In the genomic region with DNA sequence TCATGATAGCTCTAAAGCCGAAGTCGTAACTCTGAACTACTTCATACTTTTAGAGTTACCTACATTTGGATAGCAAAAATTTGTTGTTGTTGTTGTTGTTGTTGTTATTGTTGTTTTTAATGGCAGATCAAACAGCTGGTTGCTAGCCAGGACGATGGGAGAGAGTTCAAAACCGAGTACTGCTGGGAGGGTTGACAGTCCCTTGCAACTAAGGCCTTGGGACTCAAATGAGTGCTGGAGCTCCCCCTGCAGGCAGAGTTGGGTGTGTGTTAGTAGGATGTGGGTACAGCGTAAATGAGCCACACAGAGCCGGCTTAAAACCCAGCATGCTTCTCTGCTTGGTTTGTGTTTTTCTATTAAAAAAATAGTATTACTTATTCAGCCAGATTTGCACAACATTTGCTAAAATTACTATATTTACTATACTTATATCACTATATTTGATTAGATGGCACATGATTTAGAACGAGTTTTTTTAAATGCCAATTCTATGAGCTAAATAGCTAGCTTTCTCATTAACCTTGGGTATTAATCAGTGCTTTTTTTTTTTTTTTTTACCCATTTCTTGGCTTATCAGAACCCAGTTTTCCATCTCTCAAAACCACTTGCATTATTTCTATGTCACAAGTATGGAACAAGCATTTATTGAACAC, we compare ENCODE assay signal across 8 cellular contexts.
DNase-seq lines count a peak whose midpoint lies in the region; ATAC-seq and TF ChIP-seq lines count a peak whose summit lies in the region.

No MANE protein-coding gene starts in this region.

- no peak for TF ChIP-seq POLR2A in adrenal gland (IDR thresholded peaks at IDR 0.05)

- no peaks in the 10 kb centered on the region for H3K36me3 ChIP-seq in adrenal gland (replicated peaks in 1 of 2)

- intact Hi-C loops in adrenal gland (cut with DNase I), result loop anchor here (5.0 to 10.0 kb wide), 3 partner anchors 298 to 448 kb away; no protein-coding TSS in a partner anchor
- intact Hi-C loops in left cardiac atrium (cut with DNase I), result loop anchor here in 1 of 2 donors (1.0 to 5.0 kb wide), 2 partner anchors 305 to 446 kb away; no protein-coding TSS in a partner anchor

- peak; percentile 90 for TF ChIP-seq CTCF in GM12875 (IDR thresholded peaks at IDR 0.05; ENCODE audit: borderline replicate concordance, insufficient read depth, low read depth, low read length)
- peak; percentile 76 to 91 (median 88) for TF ChIP-seq CTCF in adrenal gland (IDR thresholded peaks at IDR 0.05)

- H3K4me3 ChIP-seq in GM12875 (ENCODE audit: low read depth, low read length), result no peak overlapping the region
- no peak overlapping the region for H3K4me3 ChIP-seq in adrenal gland

- no peaks in the 10 kb centered on the region for H3K4me1 ChIP-seq in adrenal gland (replicated peaks in 1 of 2)

- H3K9me3 ChIP-seq in adrenal gland (replicated peaks in 1 of 3), result no peaks in the 10 kb centered on the region

- 34 to 37% (median 35%) methylated on average over 7 of the region's 7 CpGs for WGBS in adrenal gland, 4 donors

- H3K27ac ChIP-seq in adrenal gland, result no peak overlapping the region

- ATAC-seq in HG02763 (IDR thresholded peaks at IDR 0.05; ENCODE audit: unreplicated experiment), result peak; percentile 84
- peak; percentile 97 to 98 for ATAC-seq in left cardiac atrium
- ATAC-seq in HG03139 (IDR thresholded peaks at IDR 0.05; ENCODE audit: unreplicated experiment), result no peak

- DNase-seq in NCI-H146 (lab: John Stamatoyannopoulos, UW) (peak; percentile 73), T follicular helper cell (ENCODE audit: low read depth) (peak; percentile 74), adrenal gland (peak; percentile 84 to 97 (median 92)), left cardiac atrium (peak; percentile 89), retina (peak; percentile 75)

- H3K27me3 ChIP-seq in adrenal gland, result no peaks in the 10 kb centered on the region
